ENCODE assay signal across 8 cellular contexts in the genomic region with DNA sequence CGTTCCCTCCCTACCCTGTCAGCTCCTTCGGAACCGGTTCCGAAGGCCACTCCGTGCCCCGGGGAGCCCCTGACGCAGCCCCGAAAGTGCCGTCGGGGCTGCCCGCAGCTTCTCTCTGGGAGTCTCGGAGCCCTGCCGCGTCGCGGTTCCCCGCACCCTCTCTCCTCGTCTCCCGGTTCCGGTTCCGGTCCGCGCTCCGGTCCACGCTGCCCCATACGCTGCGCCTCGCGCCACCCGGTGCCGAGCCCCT. TPM values are rescaled to one million over a fixed set of nuclear protein-coding genes. Genes with fewer than 3 reads are reported as not detected.
DNase-seq lines count a peak whose midpoint lies in the region; ATAC-seq, FAIRE-seq and TF ChIP-seq lines count a peak whose summit lies in the region.

No MANE protein-coding gene starts in this region.

- ATAC-seq in activated CD4-positive, alpha-beta T cell treated with anti-CD3 and anti-CD28 coated beads for 36 hours, result no peak

- dilution Hi-C loops in keratinocyte (cut with MboI; ENCODE audit: extremely low pct_ligation_motif_present, low sequenced_read_pairs), result no loop called here

- in situ Hi-C loops in astrocyte of the spinal cord (cut with HindIII; ENCODE audit: low sequenced_read_pairs), result no loop called here

- H3K36me3 Mint-ChIP-seq in activated CD4-positive, alpha-beta T cell treated with anti-CD3 and anti-CD28 coated beads for 36 hours (ENCODE audit: low read depth), result peaks cover 73% of the 10 kb centered on the region

- POLR2A ChIA-PET in activated CD4-positive, alpha-beta T cell treated with anti-CD3 and anti-CD28 coated beads for 36 hours (lab: Charles Lee), result interaction anchor here (0.6 to 3.3 kb wide), 15 partner anchors 9 to 281 kb away, joined by 3 to 81 read pairs (median 5); partner anchors contain the start of genes B3GAT3, BSCL2, C11orf98 and CSKMT

- DNase-seq in activated CD4-positive, alpha-beta T cell treated with anti-CD3 and anti-CD28 coated beads for 36 hours, result peak; percentile 66
- DNase-seq in activated CD4-positive, alpha-beta T cell treated with anti-CD3 and anti-CD28 coated beads for 1 hour, result no peak
- DNase-seq in NCI-H774 (lab: John Stamatoyannopoulos, UW) (peak; percentile 33), astrocyte of the spinal cord (ENCODE audit: low read depth, low spot score) (no peak), keratinocyte (ENCODE audit: low read depth, low spot score) (no peak), NCI-H1105 treated with DMSO at 0.1 percent for 48 hours (lab: John Stamatoyannopoulos, UW) (no peak), mesenteric fat pad (ENCODE audit: low spot score) (no peak)
- peak; percentile 45 for DNase-seq in stimulated activated CD8-positive, alpha-beta memory T cell treated with anti-CD3 and anti-CD28 coated beads, Interleukin-4, amount 100 ng/mL, for 24 hours (ENCODE audit: low read depth)

- H4K20me1 ChIP-seq in keratinocyte (ENCODE audit: control insufficient read depth, extremely low read depth, insufficient read depth, low read length), result no peaks in the 10 kb centered on the region

- peaks cover 31 to 32% of the 10 kb centered on the region in 2 experiments for H3K36me3 ChIP-seq in keratinocyte (ENCODE audit: control insufficient read depth in 2 of 2, extremely low read depth in 1 of 2, insufficient read depth in 2 of 2, low read length in 2 of 2)

- no peak for TF ChIP-seq CTCF in astrocyte of the spinal cord (IDR thresholded peaks at IDR 0.05; ENCODE audit: low read depth, low read length)
- TF ChIP-seq CTCF in keratinocyte (optimal IDR thresholded peaks at IDR 0.05 in 1 of 3, IDR thresholded peaks at IDR 0.05 in 1 of 3, conservative IDR thresholded peaks at IDR 0.05 in 1 of 3; ENCODE audit: extremely low read depth in 1 of 3, insufficient read depth in 2 of 3, low read length in 3 of 3), result no peak

- no peaks in the 10 kb centered on the region for H3K27me3 Mint-ChIP-seq in activated CD4-positive, alpha-beta T cell treated with anti-CD3 and anti-CD28 coated beads for 36 hours

- H3K4me3 ChIP-seq in astrocyte of the spinal cord (ENCODE audit: low read depth, low read length), result peak overlapping the region; percentile 95
- H3K4me3 ChIP-seq in keratinocyte (ENCODE audit: control insufficient read depth in 2 of 3, extremely low read depth in 1 of 3, insufficient read depth in 2 of 3, low read depth in 1 of 3, low read length in 3 of 3), result peak overlapping the region; percentile 77 to 99 (median 86)

- H3K27ac Mint-ChIP-seq in activated CD4-positive, alpha-beta T cell treated with anti-CD3 and anti-CD28 coated beads for 36 hours, result peak overlapping the region; percentile 96

- H3K9me3 Mint-ChIP-seq in activated CD4-positive, alpha-beta T cell treated with anti-CD3 and anti-CD28 coated beads for 36 hours (ENCODE audit: low read depth), result no peaks in the 10 kb centered on the region

- H3K4me1 ChIP-seq in keratinocyte (ENCODE audit: control insufficient read depth, extremely low read depth, insufficient read depth, low read length), result peaks cover 14% of the 10 kb centered on the region

- H3K9ac ChIP-seq in keratinocyte (ENCODE audit: control insufficient read depth, extremely low read depth, insufficient read depth, low read length), result peak overlapping the region; percentile 95

- peak overlapping the region; percentile 91 for H3K4me3 Mint-ChIP-seq in activated CD4-positive, alpha-beta T cell treated with anti-CD3 and anti-CD28 coated beads for 36 hours

- H3K79me2 ChIP-seq in keratinocyte (ENCODE audit: control insufficient read depth, insufficient read depth, low read length), result peaks cover 45% of the 10 kb centered on the region

- no peaks in the 10 kb centered on the region for H3K9me3 ChIP-seq in keratinocyte (ENCODE audit: control insufficient read depth, low read depth, low read length)

- CTCF ChIA-PET in activated CD4-positive, alpha-beta T cell treated with anti-CD3 and anti-CD28 coated beads for 36 hours (lab: Charles Lee), result interaction anchor here (0.9 to 1.7 kb wide), 7 partner anchors 9 to 71 kb away, joined by 3 to 20 read pairs (median 10); partner anchors contain the start of genes B3GAT3, EML3, LBHD1 and ROM1

- no peak for FAIRE-seq in keratinocyte (lab: Jason Lieb, UNC)

- peak overlapping the region; percentile 95 for H3K27ac ChIP-seq in keratinocyte (ENCODE audit: control insufficient read depth, insufficient read depth, low read length)

- H3K4me1 Mint-ChIP-seq in activated CD4-positive, alpha-beta T cell treated with anti-CD3 and anti-CD28 coated beads for 36 hours, result peaks cover 48% of the 10 kb centered on the region

- intact Hi-C loops in activated CD4-positive, alpha-beta T cell treated with anti-CD3 and anti-CD28 coated beads for 36 hours (cut with DNase I, micrococcal nuclease), result loop anchor here (2.0 to 10.0 kb wide), 4 partner anchors 48 to 1644 kb away; partner anchors contain the start of genes FKBP2 (in 1 of the 2), PPP1R14B (in 1 of the 2) and UBXN1 (in 1 of the 2)

- H3K4me2 ChIP-seq in keratinocyte (ENCODE audit: control insufficient read depth, extremely low read depth, insufficient read depth, low read depth, low read length), result peak overlapping the region; percentile 99

- H2AFZ ChIP-seq in keratinocyte (ENCODE audit: control insufficient read depth, low read length), result no peak overlapping the region

- H3K9me1 ChIP-seq in keratinocyte (ENCODE audit: control insufficient read depth, extremely low read depth, insufficient read depth, low read length), result no peaks in the 10 kb centered on the region

- H3K27me3 ChIP-seq in keratinocyte (ENCODE audit: control insufficient read depth, extremely low read depth, insufficient read depth, low read length), result no peaks in the 10 kb centered on the region

RNA-seq across cellular contexts. Expression of gene MTA2, which starts 0.6 kb away (rescaled TPM):
- total RNA-seq in activated CD4-positive, alpha-beta T cell treated with anti-CD3 and anti-CD28 coated beads for 36 hours, result 100 to 1,000 TPM; 159 to 179 TPM
- polyA plus RNA-seq in keratinocyte, result 29.4 to 44.3 TPM (median 39.7 TPM) in 3 replicates
- 36.0 TPM for polyA plus RNA-seq in keratinocyte (2011; ENCODE audit: low read depth)
- 25.2 and 30.6 TPM in 2 replicates for polyA plus RNA-seq in keratinocyte (2011; cell fraction: cytosol; rRNA removed)
- 65.7 and 66.8 TPM in 2 replicates for polyA plus RNA-seq in keratinocyte (2011; cell fraction: nucleus; rRNA removed)
- polyA plus RNA-seq in keratinocyte (2012; ENCODE audit: low replicate concordance), result 49.0 and 96.6 TPM in 2 replicates
- polyA minus RNA-seq in keratinocyte, result 56.3 to 107 TPM (median 107 TPM) in 3 replicates
- 43.5 TPM for polyA minus RNA-seq in keratinocyte (2011; cell fraction: cytosol; rRNA and poly(A)+ RNA removed)
- polyA minus RNA-seq in keratinocyte (2011; cell fraction: nucleus; rRNA and poly(A)+ RNA removed), result 43.9 and 54.5 TPM in 2 replicates
- 103 TPM for total RNA-seq in mesenteric fat pad

RNA-seq across cellular contexts. Expression of gene TUT1, which starts 9.7 kb away (rescaled TPM):
- 10 to 100 TPM; 32.5 to 36.0 TPM for total RNA-seq in activated CD4-positive, alpha-beta T cell treated with anti-CD3 and anti-CD28 coated beads for 36 hours
- 10.1 to 12.3 TPM (median 10.5 TPM) in 3 replicates for polyA plus RNA-seq in keratinocyte
- polyA plus RNA-seq in keratinocyte (2011; ENCODE audit: low read depth), result 4.3 TPM
- polyA plus RNA-seq in keratinocyte (2011; cell fraction: cytosol; rRNA removed), result 4.7 and 7.8 TPM in 2 replicates
- polyA plus RNA-seq in keratinocyte (2011; cell fraction: nucleus; rRNA removed), result 31.6 and 35.4 TPM in 2 replicates
- 10.6 and 11.7 TPM in 2 replicates for polyA plus RNA-seq in keratinocyte (2012; ENCODE audit: low replicate concordance)
- polyA minus RNA-seq in keratinocyte, result 5.7 to 10.8 TPM (median 9.4 TPM) in 3 replicates
- 7.5 TPM for polyA minus RNA-seq in keratinocyte (2011; cell fraction: cytosol; rRNA and poly(A)+ RNA removed)
- polyA minus RNA-seq in keratinocyte (2011; cell fraction: nucleus; rRNA and poly(A)+ RNA removed), result 9.0 and 14.4 TPM in 2 replicates
- total RNA-seq in mesenteric fat pad, result 13.4 TPM

RNA-seq across cellular contexts. Expression of gene EML3, which starts 11.5 kb away (rescaled TPM):
- 100 to 1,000 TPM; 101 to 112 TPM for total RNA-seq in activated CD4-positive, alpha-beta T cell treated with anti-CD3 and anti-CD28 coated beads for 36 hours
- 13.6 to 15.1 TPM (median 13.6 TPM) in 3 replicates for polyA plus RNA-seq in keratinocyte
- polyA plus RNA-seq in keratinocyte (2011; ENCODE audit: low read depth), result 10.9 TPM
- polyA plus RNA-seq in keratinocyte (2011; cell fraction: cytosol; rRNA removed), result 5.5 and 6.4 TPM in 2 replicates
- polyA plus RNA-seq in keratinocyte (2011; cell fraction: nucleus; rRNA removed), result 40.3 and 47.3 TPM in 2 replicates
- 12.8 and 16.1 TPM in 2 replicates for polyA plus RNA-seq in keratinocyte (2012; ENCODE audit: low replicate concordance)
- polyA minus RNA-seq in keratinocyte, result 18.4 to 40.8 TPM (median 19.1 TPM) in 3 replicates
- 17.3 TPM for polyA minus RNA-seq in keratinocyte (2011; cell fraction: cytosol; rRNA and poly(A)+ RNA removed)
- 9.6 and 10.6 TPM in 2 replicates for polyA minus RNA-seq in keratinocyte (2011; cell fraction: nucleus; rRNA and poly(A)+ RNA removed)
- 116 TPM for total RNA-seq in mesenteric fat pad

RNA-seq across cellular contexts. Expression of gene ROM1, which starts 12.0 kb away (rescaled TPM):
- 1 to 10 TPM; 1.5 to 1.9 TPM for total RNA-seq in activated CD4-positive, alpha-beta T cell treated with anti-CD3 and anti-CD28 coated beads for 36 hours
- polyA plus RNA-seq in keratinocyte, result 1.0 to 1.9 TPM (median 1.5 TPM) in 3 replicates
- polyA plus RNA-seq in keratinocyte (2011; ENCODE audit: low read depth), result 0.42 TPM
- polyA plus RNA-seq in keratinocyte (2011; cell fraction: cytosol; rRNA removed), result 0.92 and 1.6 TPM in 2 replicates
- polyA plus RNA-seq in keratinocyte (2011; cell fraction: nucleus; rRNA removed), result 0.96 and 1.2 TPM in 2 replicates
- polyA plus RNA-seq in keratinocyte (2012; ENCODE audit: low replicate concordance), result 1.7 TPM in 2 replicates
- 1.2 to 1.3 TPM in 2 of 3 replicates, not detected in the other for polyA minus RNA-seq in keratinocyte
- polyA minus RNA-seq in keratinocyte (2011; cell fraction: cytosol; rRNA and poly(A)+ RNA removed), result not detected
- polyA minus RNA-seq in keratinocyte (2011; cell fraction: nucleus; rRNA and poly(A)+ RNA removed), result 0.39 TPM in 1 of 2 replicates, not detected in the other
- 6.7 TPM for total RNA-seq in mesenteric fat pad

RNA-seq across cellular contexts. Expression of gene B3GAT3, which starts 20.7 kb away (rescaled TPM):
- total RNA-seq in activated CD4-positive, alpha-beta T cell treated with anti-CD3 and anti-CD28 coated beads for 36 hours, result 10 to 100 TPM; 48.7 to 57.5 TPM
- 15.1 to 28.2 TPM (median 17.7 TPM) in 3 replicates for polyA plus RNA-seq in keratinocyte
- polyA plus RNA-seq in keratinocyte (2011; ENCODE audit: low read depth), result 9.4 TPM
- 10.3 and 28.9 TPM in 2 replicates for polyA plus RNA-seq in keratinocyte (2011; cell fraction: cytosol; rRNA removed)
- polyA plus RNA-seq in keratinocyte (2011; cell fraction: nucleus; rRNA removed), result 31.7 and 47.5 TPM in 2 replicates
- 24.0 and 24.7 TPM in 2 replicates for polyA plus RNA-seq in keratinocyte (2012; ENCODE audit: low replicate concordance)
- polyA minus RNA-seq in keratinocyte, result 7.4 to 15.9 TPM (median 8.8 TPM) in 3 replicates
- polyA minus RNA-seq in keratinocyte (2011; cell fraction: cytosol; rRNA and poly(A)+ RNA removed), result 48.2 TPM
- polyA minus RNA-seq in keratinocyte (2011; cell fraction: nucleus; rRNA and poly(A)+ RNA removed), result 18.9 and 23.1 TPM in 2 replicates
- 42.0 TPM for total RNA-seq in mesenteric fat pad

Comparison
In these comparisons a context has a peak if more than half of its experiments do, and no peak if none do; other contexts are left out.
1. DNase-seq: peak in activated CD4-positive, alpha-beta T cell treated with anti-CD3 and anti-CD28 coated beads for 36 hours (single experiment), NCI-H774 (single experiment) and stimulated activated CD8-positive, alpha-beta memory T cell treated with anti-CD3 and anti-CD28 coated beads, Interleukin-4, amount 100 ng/mL, for 24 hours (single experiment); none in activated CD4-positive, alpha-beta T cell treated with anti-CD3 and anti-CD28 coated beads for 1 hour (single experiment), astrocyte of the spinal cord (single experiment), keratinocyte (single experiment), NCI-H1105 treated with DMSO at 0.1 percent for 48 hours (single experiment) and mesenteric fat pad (single experiment).